Comparison of ENCODE assay signal across 1 cellular context in the genomic region with DNA sequence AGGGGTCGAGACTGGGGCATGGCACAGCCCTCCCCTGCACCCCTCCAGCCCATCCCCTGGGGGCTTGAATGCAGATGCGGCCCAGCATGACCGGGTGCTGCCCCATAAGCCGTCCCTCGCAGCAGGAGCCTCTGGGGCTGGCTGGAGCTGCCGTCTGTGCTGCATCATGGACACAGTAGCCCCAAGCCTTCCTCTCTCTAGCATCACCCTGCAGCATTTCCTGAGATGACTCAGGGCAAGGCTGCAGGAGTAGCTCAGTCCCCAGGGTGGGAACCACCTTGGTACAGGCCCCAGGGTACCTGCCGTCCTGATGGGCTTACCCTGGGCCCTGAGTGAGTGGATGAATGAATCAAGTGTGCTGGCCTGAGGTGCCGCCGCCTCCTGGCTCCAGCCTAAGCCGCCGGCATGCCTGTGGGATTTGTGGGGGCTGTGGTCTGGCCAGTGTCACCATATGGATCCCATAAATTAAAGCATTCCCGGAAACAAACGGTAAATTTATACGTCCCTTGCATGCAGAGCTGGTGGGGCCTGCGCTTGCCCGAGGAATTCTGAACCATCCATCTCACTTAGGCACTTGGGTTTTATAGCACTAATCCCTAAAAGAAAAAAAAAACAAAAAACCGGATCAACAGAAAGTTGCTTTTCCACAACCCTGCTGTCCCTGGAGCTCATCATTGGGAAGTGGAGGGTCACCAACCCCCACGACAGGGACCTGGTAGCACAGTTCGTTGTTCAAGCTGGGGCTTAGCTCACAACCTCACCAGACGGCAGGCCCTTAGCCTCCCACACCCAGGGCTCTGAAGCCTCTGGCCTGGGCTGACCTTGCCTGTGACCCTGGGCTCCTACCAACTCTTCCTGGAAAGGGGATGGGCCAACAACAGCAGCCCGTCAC.
TF ChIP-seq lines count a peak whose summit lies in the region.

No MANE protein-coding gene starts in this region.

TF ChIP-seq in WTC11, 78 proteins besides CTCF, POLR2A, EP300 and RAD21 (continued from another document):
- TF ChIP-seq ARID4B (CRISPR knock-in tag; IDR thresholded peaks at IDR 0.05; ENCODE audit: borderline replicate concordance) (no peak), ZNF263 (CRISPR knock-in tag; IDR thresholded peaks at IDR 0.05; ENCODE audit: low read depth) (no peak), TEAD1 (CRISPR knock-in tag; IDR thresholded peaks at IDR 0.05) (no peak), NFE2L1 (CRISPR knock-in tag; IDR thresholded peaks at IDR 0.05) (no peak), ZNF423 (CRISPR knock-in tag; IDR thresholded peaks at IDR 0.05) (no peak), GRHL2 (CRISPR knock-in tag; IDR thresholded peaks at IDR 0.05; ENCODE audit: insufficient replicate concordance, severe bottlenecking) (no peak), NFYB (CRISPR knock-in tag; conservative IDR thresholded peaks at IDR 0.05; ENCODE audit: low read depth) (no peak), SOX15 (CRISPR knock-in tag; IDR thresholded peaks at IDR 0.05) (no peak), CREM (CRISPR knock-in tag; IDR thresholded peaks at IDR 0.05) (no peak), TCF7 (CRISPR knock-in tag; IDR thresholded peaks at IDR 0.05; ENCODE audit: low read depth) (no peak), ATF1 (CRISPR knock-in tag; IDR thresholded peaks at IDR 0.05) (no peak)
- TF ChIP-seq, protein P1, sequence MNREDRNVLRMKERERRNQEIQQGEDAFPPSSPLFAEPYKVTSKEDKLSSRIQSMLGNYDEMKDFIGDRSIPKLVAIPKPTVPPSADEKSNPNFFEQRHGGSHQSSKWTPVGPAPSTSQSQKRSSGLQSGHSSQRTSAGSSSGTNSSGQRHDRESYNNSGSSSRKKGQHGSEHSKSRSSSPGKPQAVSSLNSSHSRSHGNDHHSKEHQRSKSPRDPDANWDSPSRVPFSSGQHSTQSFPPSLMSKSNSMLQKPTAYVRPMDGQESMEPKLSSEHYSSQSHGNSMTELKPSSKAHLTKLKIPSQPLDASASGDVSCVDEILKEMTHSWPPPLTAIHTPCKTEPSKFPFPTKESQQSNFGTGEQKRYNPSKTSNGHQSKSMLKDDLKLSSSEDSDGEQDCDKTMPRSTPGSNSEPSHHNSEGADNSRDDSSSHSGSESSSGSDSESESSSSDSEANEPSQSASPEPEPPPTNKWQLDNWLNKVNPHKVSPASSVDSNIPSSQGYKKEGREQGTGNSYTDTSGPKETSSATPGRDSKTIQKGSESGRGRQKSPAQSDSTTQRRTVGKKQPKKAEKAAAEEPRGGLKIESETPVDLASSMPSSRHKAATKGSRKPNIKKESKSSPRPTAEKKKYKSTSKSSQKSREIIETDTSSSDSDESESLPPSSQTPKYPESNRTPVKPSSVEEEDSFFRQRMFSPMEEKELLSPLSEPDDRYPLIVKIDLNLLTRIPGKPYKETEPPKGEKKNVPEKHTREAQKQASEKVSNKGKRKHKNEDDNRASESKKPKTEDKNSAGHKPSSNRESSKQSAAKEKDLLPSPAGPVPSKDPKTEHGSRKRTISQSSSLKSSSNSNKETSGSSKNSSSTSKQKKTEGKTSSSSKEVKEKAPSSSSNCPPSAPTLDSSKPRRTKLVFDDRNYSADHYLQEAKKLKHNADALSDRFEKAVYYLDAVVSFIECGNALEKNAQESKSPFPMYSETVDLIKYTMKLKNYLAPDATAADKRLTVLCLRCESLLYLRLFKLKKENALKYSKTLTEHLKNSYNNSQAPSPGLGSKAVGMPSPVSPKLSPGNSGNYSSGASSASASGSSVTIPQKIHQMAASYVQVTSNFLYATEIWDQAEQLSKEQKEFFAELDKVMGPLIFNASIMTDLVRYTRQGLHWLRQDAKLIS (CRISPR knock-in tag; IDR thresholded peaks at IDR 0.05; ENCODE audit: borderline replicate concordance): no peak
